Comparison of ENCODE assay signal across 16 cellular contexts in genomic region chr3:108407858-108408257, GRCh38.
DNase-seq lines count a peak whose midpoint lies in the region; ATAC-seq and TF ChIP-seq lines count a peak whose summit lies in the region.
"Had no signal": no experiment of that assay in that cellular context is flagged by ENCODE, and none has a peak within 500 bp of the region (broad histone marks: within the 10 kb centered on the region; RNA-seq: fewer than 3 reads in every experiment).

No MANE protein-coding gene starts in this region.

- peak overlapping the region; percentile 69; the same call in 1 of the 2 replicates for H3K27ac ChIP-seq in C4-2B
- no peak overlapping the region for H3K27ac ChIP-seq in caudate nucleus (ENCODE audit: low read depth, low read length)
- H3K27ac ChIP-seq: HL-60 had no signal

- no peak for TF ChIP-seq CTCF in C4-2B (conservative IDR thresholded peaks at IDR 0.05)

- peak; percentile 1 for ATAC-seq in left colon
- no peak for ATAC-seq in GM21529 (IDR thresholded peaks at IDR 0.05; ENCODE audit: unreplicated experiment)
- ATAC-seq: upper lobe of right lung had no signal

- intact Hi-C loops in left colon (cut with DNase I, micrococcal nuclease), result no loop called here

- DNase-seq in MV-4-11 (lab: John Stamatoyannopoulos, UW) (peak; percentile 76), OCI-M1 (lab: John Stamatoyannopoulos, UW) (peak; percentile 80), left colon (no peak), SHP77 (lab: John Stamatoyannopoulos, UW) (no peak), DMS53 treated with DMSO at 0.1 percent for 48 hours (lab: John Stamatoyannopoulos, UW; ENCODE audit: unreplicated experiment) (no peak), caudate nucleus (lab: John Stamatoyannopoulos, UW) (no peak)
- DNase-seq: activated CD4-positive, alpha-beta memory T cell treated with anti-CD3 and anti-CD28 coated beads for 36 hours; central memory CD4-positive, alpha-beta T cell; NCI-H1930; NCI-H524; Right ventricle myocardium superior; stimulated activated CD4-positive, alpha-beta T cell treated with anti-CD3 and anti-CD28 coated beads, Interleukin-4, amount 100 ng/mL, for 4 hours; upper lobe of right lung had no signal

Comparison
In these comparisons a context has a peak if more than half of its experiments do, and no peak if none do; other contexts are left out.
1. DNase-seq: peak in MV-4-11 (single experiment) and OCI-M1 (single experiment); none in left colon (0 of 2), SHP77 (0 of 2), DMS53 treated with DMSO at 0.1 percent for 48 hours (single experiment) and caudate nucleus (0 of 61).